9 cellular contexts compared by ENCODE assay signal in genomic region chr6:168968228-168968627, GRCh38.
DNase-seq lines count a peak whose midpoint lies in the region; ATAC-seq and TF ChIP-seq lines count a peak whose summit lies in the region.
"Had no signal": no experiment of that assay in that cellular context is flagged by ENCODE, and none has a peak within 500 bp of the region (broad histone marks: within the 10 kb centered on the region; RNA-seq: fewer than 3 reads in every experiment).

No MANE protein-coding gene starts in this region.

- 64% methylated on average over 10 of the region's 10 CpGs for WGBS in SK-N-SH (ENCODE audit: low lambda C conversion rate)

- H3K4me3 Mint-ChIP-seq in brain, result peak overlapping the region in 2 of 5 experiments; percentile 3 to 65

- no peaks in the 10 kb centered on the region for H3K36me3 Mint-ChIP-seq in brain

- H3K27ac ChIP-seq in muscle layer of duodenum (ENCODE audit: low read length), result peak overlapping the region; percentile 24
- H3K27ac ChIP-seq in SK-N-SH (ENCODE audit: low read depth in 2 of 2, low read length in 1 of 2), result no peak overlapping the region
- H3K27ac ChIP-seq: thyroid gland had no signal

- POLR2A ChIA-PET in SK-N-SH (lab: Yijun Ruan, JAX), result no interaction called here

- no peaks in the 10 kb centered on the region for H3K4me1 ChIP-seq in muscle layer of duodenum (ENCODE audit: control insufficient read depth in 1 of 2, insufficient read depth in 2 of 2, low read length in 2 of 2)
- peaks cover 0 to 2% of the 10 kb centered on the region in 2 experiments; a peak in 1 of 4 replicates for H3K4me1 ChIP-seq in SK-N-SH (ENCODE audit: control insufficient read depth in 1 of 2, insufficient read depth in 2 of 2, low read depth in 1 of 2, low read length in 1 of 2)

- in situ Hi-C loops in GM13977 (cut with MboI; ENCODE audit: low pct_unique_long_range_greater_than_20kb, low sequenced_read_pairs, unreplicated experiment), result no loop called here

- H3K27ac Mint-ChIP-seq in brain, result peak overlapping the region in 3 of 5 experiments; percentile 63 to 92 (median 86)

- H3K4me1 Mint-ChIP-seq in brain, result peaks cover 36% of the 10 kb centered on the region

- no peaks in the 10 kb centered on the region for H3F3A ChIP-seq in SK-N-SH (replicated peaks; ENCODE audit: insufficient read depth)

- H3K4me3 ChIP-seq in GM12865 (ENCODE audit: low read depth, low read length), result no peak overlapping the region
- no peak overlapping the region for H3K4me3 ChIP-seq in muscle layer of duodenum (ENCODE audit: low read depth in 1 of 2, low read length in 2 of 2)
- no peak overlapping the region for H3K4me3 ChIP-seq in SK-N-SH (ENCODE audit: low read depth in 2 of 2, low read length in 1 of 2)
- H3K4me3 ChIP-seq: thyroid gland had no signal

- TF ChIP-seq CTCF in GM12865 (IDR thresholded peaks at IDR 0.05; ENCODE audit: insufficient read depth, low read depth, low read length, missing control alignments) (no peak), brain (conservative IDR thresholded peaks at IDR 0.05) (no peak), SK-N-SH (IDR thresholded peaks at IDR 0.05) (no peak), GM13977 (IDR thresholded peaks at IDR 0.05; ENCODE audit: extremely low read depth, insufficient read depth, missing control alignments) (no peak)

- CTCF ChIA-PET in SK-N-SH (lab: Yijun Ruan, JAX), result interaction anchor here (1.2 to 3.4 kb wide), 2 partner anchors 11 to 737 kb away, joined by 3 to 15 read pairs; no protein-coding TSS in a partner anchor

- TF ChIP-seq EP300 in SK-N-SH (IDR thresholded peaks at IDR 0.05; ENCODE audit: borderline replicate concordance in 1 of 2, low read depth in 1 of 2, low read length in 1 of 2), result no peak

- H3K36me3 ChIP-seq in muscle layer of duodenum (ENCODE audit: control insufficient read depth in 1 of 2, insufficient read depth in 2 of 2, low read length in 2 of 2) (no peaks in the 10 kb centered on the region), SK-N-SH (replicated peaks in 1 of 2; ENCODE audit: control insufficient read depth in 1 of 2, insufficient read depth in 2 of 2, low read length in 1 of 2) (no peaks in the 10 kb centered on the region)
- H3K36me3 ChIP-seq: thyroid gland had no signal

- no peaks in the 10 kb centered on the region for H4K20me1 ChIP-seq in SK-N-SH (ENCODE audit: insufficient read depth)

- peaks cover 2 to 16% (median 9%) of the 10 kb centered on the region in 5 experiments for H3K9me3 Mint-ChIP-seq in brain

- no peak overlapping the region for H3K4me2 ChIP-seq in SK-N-SH

- H3K9me3 ChIP-seq in muscle layer of duodenum (ENCODE audit: control insufficient read depth in 1 of 2, low read length in 2 of 2), result no peaks in the 10 kb centered on the region
- no peaks in the 10 kb centered on the region for H3K9me3 ChIP-seq in SK-N-SH
- H3K9me3 ChIP-seq: thyroid gland had no signal

- peak; percentile 54 for DNase-seq in GM12865 (ENCODE audit: low read depth)
- DNase-seq in NCI-H1048 (lab: John Stamatoyannopoulos, UW), result peak; percentile 52
- no peak for DNase-seq in SK-N-SH
- DNase-seq in GM13977 (ENCODE audit: low spot score), result no peak

- no peak overlapping the region for H2AFZ ChIP-seq in SK-N-SH (ENCODE audit: low read depth)

- no peaks in the 10 kb centered on the region for H3K79me2 ChIP-seq in SK-N-SH (ENCODE audit: insufficient read depth)

- TF ChIP-seq RAD21 in SK-N-SH (IDR thresholded peaks at IDR 0.05; ENCODE audit: low read length), result no peak

- no peak for ATAC-seq in GM18873 (IDR thresholded peaks at IDR 0.05; ENCODE audit: low FRiP score, unreplicated experiment)
- no peak for ATAC-seq in HG02610 (IDR thresholded peaks at IDR 0.05; ENCODE audit: unreplicated experiment)

- H3K27me3 ChIP-seq in muscle layer of duodenum (ENCODE audit: low read depth, low read length), result no peaks in the 10 kb centered on the region
- H3K27me3 ChIP-seq in SK-N-SH (ENCODE audit: insufficient read depth), result no peaks in the 10 kb centered on the region
- H3K27me3 ChIP-seq: thyroid gland had no signal

- H3K27me3 Mint-ChIP-seq in brain, result no peaks in the 10 kb centered on the region

- H3K9ac ChIP-seq in SK-N-SH, result no peak overlapping the region

- H3K9me2 ChIP-seq in SK-N-SH, result no peaks in the 10 kb centered on the region

TF ChIP-seq in SK-N-SH, 30 proteins besides CTCF, POLR2A, EP300 and RAD21 (continues in another document):
- TF ChIP-seq NRF1 (IDR thresholded peaks at IDR 0.05; ENCODE audit: low read depth, low read length) (no peak), FOXJ3 (CRISPR knock-in tag; IDR thresholded peaks at IDR 0.05) (no peak), JUND (IDR thresholded peaks at IDR 0.05) (no peak), TCF12 (IDR thresholded peaks at IDR 0.05) (no peak), ZBTB33 (IDR thresholded peaks at IDR 0.05; ENCODE audit: borderline replicate concordance, low read depth) (no peak), RXRA (IDR thresholded peaks at IDR 0.05; ENCODE audit: borderline replicate concordance, low read depth) (no peak), EZH2phosphoT487 (IDR thresholded peaks at IDR 0.05; ENCODE audit: borderline replicate concordance, low read depth) (no peak), MEF2A (IDR thresholded peaks at IDR 0.05; ENCODE audit: borderline replicate concordance, low read depth) (no peak), RCOR1 (IDR thresholded peaks at IDR 0.05; ENCODE audit: low read length) (no peak), POLR2AphosphoS5 (IDR thresholded peaks at IDR 0.05; ENCODE audit: low read depth, low read length) (no peak), FOSL2 (IDR thresholded peaks at IDR 0.05; ENCODE audit: borderline replicate concordance, low read depth) (no peak), TAF1 (IDR thresholded peaks at IDR 0.05; ENCODE audit: borderline replicate concordance, low read depth, low read length) (no peak), GABPA (IDR thresholded peaks at IDR 0.05; ENCODE audit: low read depth) (no peak)
- TF ChIP-seq, protein P1, sequence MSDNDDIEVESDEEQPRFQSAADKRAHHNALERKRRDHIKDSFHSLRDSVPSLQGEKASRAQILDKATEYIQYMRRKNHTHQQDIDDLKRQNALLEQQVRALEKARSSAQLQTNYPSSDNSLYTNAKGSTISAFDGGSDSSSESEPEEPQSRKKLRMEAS (IDR thresholded peaks at IDR 0.05; ENCODE audit: low read depth), result no peak
- TF ChIP-seq, protein P2, sequence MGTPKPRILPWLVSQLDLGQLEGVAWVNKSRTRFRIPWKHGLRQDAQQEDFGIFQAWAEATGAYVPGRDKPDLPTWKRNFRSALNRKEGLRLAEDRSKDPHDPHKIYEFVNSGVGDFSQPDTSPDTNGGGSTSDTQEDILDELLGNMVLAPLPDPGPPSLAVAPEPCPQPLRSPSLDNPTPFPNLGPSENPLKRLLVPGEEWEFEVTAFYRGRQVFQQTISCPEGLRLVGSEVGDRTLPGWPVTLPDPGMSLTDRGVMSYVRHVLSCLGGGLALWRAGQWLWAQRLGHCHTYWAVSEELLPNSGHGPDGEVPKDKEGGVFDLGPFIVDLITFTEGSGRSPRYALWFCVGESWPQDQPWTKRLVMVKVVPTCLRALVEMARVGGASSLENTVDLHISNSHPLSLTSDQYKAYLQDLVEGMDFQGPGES (IDR thresholded peaks at IDR 0.05; ENCODE audit: low read depth, low read length), result no peak
- TF ChIP-seq, protein P3, sequence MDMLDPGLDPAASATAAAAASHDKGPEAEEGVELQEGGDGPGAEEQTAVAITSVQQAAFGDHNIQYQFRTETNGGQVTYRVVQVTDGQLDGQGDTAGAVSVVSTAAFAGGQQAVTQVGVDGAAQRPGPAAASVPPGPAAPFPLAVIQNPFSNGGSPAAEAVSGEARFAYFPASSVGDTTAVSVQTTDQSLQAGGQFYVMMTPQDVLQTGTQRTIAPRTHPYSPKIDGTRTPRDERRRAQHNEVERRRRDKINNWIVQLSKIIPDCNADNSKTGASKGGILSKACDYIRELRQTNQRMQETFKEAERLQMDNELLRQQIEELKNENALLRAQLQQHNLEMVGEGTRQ (IDR thresholded peaks at IDR 0.05; ENCODE audit: borderline replicate concordance, low read depth, low read length), result no peak

Comparison
In these comparisons a context has a peak if more than half of its experiments do, and no peak if none do; other contexts are left out.
1. DNase-seq: peak in GM12865 (single experiment) and NCI-H1048 (single experiment); none in SK-N-SH (single experiment) and GM13977 (single experiment).